Comparison of ENCODE assay signal across 1 cellular context in the genomic region with DNA sequence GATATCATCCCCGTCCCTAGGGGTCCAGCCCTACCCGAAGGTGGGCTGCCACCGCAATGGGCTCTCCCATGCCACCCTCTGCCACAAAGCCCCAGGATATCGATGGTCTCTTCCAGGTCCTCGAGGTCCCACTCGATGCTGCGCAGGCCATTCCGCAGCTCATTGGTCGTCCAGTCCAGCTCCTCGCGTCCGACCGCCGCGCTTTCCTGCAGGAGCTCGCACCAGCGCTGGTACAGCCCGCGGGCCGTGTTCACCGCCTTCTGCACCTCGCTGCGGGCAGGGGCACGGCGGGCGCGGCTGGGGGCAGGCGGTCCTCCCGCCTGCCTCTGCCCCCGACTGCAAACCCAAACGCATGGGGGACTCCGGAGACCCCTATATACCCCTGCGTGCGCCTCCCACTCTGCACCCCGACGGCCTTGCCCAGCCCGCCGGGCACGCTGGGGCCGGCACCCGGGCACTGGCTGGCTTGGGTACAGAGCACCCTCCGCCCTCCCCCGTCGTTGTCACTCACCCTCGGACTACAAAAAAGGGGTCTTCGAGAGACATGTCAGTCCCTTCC.
TF ChIP-seq lines count a peak whose summit lies in the region.

No MANE protein-coding gene starts in this region.

TF ChIP-seq in HepG2, 621 proteins besides CTCF, POLR2A, EP300 and RAD21 (continued from another document and continues in another):
- TF ChIP-seq EEA1 (CRISPR knock-in tag; IDR thresholded peaks at IDR 0.05; ENCODE audit: borderline replicate concordance) (peak; percentile 59; the same call in 1 of the 2 replicates), ZNF746 (CRISPR knock-in tag; IDR thresholded peaks at IDR 0.05) (no peak), ZNF180 (CRISPR knock-in tag; IDR thresholded peaks at IDR 0.05; ENCODE audit: borderline replicate concordance, low read depth) (no peak), ZNF44 (CRISPR knock-in tag; IDR thresholded peaks at IDR 0.05) (no peak), ZNF839 (CRISPR knock-in tag; IDR thresholded peaks at IDR 0.05; ENCODE audit: borderline replicate concordance) (no peak), TCF7 (IDR thresholded peaks at IDR 0.05; ENCODE audit: low read depth) (no peak), ZNF781 (CRISPR knock-in tag; IDR thresholded peaks at IDR 0.05; ENCODE audit: borderline replicate concordance, not compliant biosample characterization) (peak; percentile 5), ARNT (IDR thresholded peaks at IDR 0.05) (no peak), ZFP82 (CRISPR knock-in tag; IDR thresholded peaks at IDR 0.05; ENCODE audit: borderline replicate concordance) (no peak; the same call in 1 of the 2 replicates), NR2F6 (IDR thresholded peaks at IDR 0.05) (peak; percentile 63; the same call in 1 of the 2 replicates), NR2F6 (CRISPR knock-in tag; IDR thresholded peaks at IDR 0.05) (no peak), THYN1 (CRISPR knock-in tag; IDR thresholded peaks at IDR 0.05; ENCODE audit: borderline replicate concordance, low read depth) (no peak), ZMAT3 (CRISPR knock-in tag; conservative IDR thresholded peaks at IDR 0.05) (no peak), THAP11 (CRISPR knock-in tag; IDR thresholded peaks at IDR 0.05) (no peak), U2AF1 (optimal IDR thresholded peaks at IDR 0.05; ENCODE audit: low read depth, low read length) (no peak), MIER3 (CRISPR knock-in tag; IDR thresholded peaks at IDR 0.05; ENCODE audit: borderline replicate concordance) (no peak), NR2F1 (CRISPR knock-in tag; IDR thresholded peaks at IDR 0.05) (peak in 1 of 2 experiments; percentile 67; a peak in 2 of 4 replicates), ELF1 (CRISPR knock-in tag; IDR thresholded peaks at IDR 0.05) (no peak), XBP1 (CRISPR knock-in tag; IDR thresholded peaks at IDR 0.05) (no peak), AHR (CRISPR knock-in tag; IDR thresholded peaks at IDR 0.05) (no peak), ZNF224 (CRISPR knock-in tag; IDR thresholded peaks at IDR 0.05) (no peak), ZNF709 (CRISPR knock-in tag; IDR thresholded peaks at IDR 0.05) (no peak), ZNF703 (CRISPR knock-in tag; IDR thresholded peaks at IDR 0.05; ENCODE audit: borderline replicate concordance) (peak; percentile 43; the same call in 1 of the 2 replicates), ZNF570 (CRISPR knock-in tag; IDR thresholded peaks at IDR 0.05; ENCODE audit: borderline replicate concordance) (no peak), TOPORS (CRISPR knock-in tag; IDR thresholded peaks at IDR 0.05) (no peak), ZNF776 (CRISPR knock-in tag; IDR thresholded peaks at IDR 0.05) (no peak), SMARCE1 (IDR thresholded peaks at IDR 0.05; ENCODE audit: borderline replicate concordance) (no peak), ZNF430 (CRISPR knock-in tag; IDR thresholded peaks at IDR 0.05) (0 out of 2 replicates have a peak, but pooled peaks have one; percentile 29), ZNF747 (CRISPR knock-in tag; IDR thresholded peaks at IDR 0.05; ENCODE audit: borderline replicate concordance) (no peak), GABPA (IDR thresholded peaks at IDR 0.05; ENCODE audit: low read depth, low read length) (peak; percentile 25; the same call in 1 of the 2 replicates), GABPA (CRISPR knock-in tag; IDR thresholded peaks at IDR 0.05; ENCODE audit: low read depth) (no peak), LCORL (IDR thresholded peaks at IDR 0.05) (no peak), LCORL (CRISPR knock-in tag; IDR thresholded peaks at IDR 0.05) (0 out of 2 replicates have a peak, but pooled peaks have one; percentile 0), PHB2 (IDR thresholded peaks at IDR 0.05; ENCODE audit: partially characterized antibody) (no peak)
- TF ChIP-seq, protein P1, sequence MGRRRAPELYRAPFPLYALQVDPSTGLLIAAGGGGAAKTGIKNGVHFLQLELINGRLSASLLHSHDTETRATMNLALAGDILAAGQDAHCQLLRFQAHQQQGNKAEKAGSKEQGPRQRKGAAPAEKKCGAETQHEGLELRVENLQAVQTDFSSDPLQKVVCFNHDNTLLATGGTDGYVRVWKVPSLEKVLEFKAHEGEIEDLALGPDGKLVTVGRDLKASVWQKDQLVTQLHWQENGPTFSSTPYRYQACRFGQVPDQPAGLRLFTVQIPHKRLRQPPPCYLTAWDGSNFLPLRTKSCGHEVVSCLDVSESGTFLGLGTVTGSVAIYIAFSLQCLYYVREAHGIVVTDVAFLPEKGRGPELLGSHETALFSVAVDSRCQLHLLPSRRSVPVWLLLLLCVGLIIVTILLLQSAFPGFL (CRISPR knock-in tag; IDR thresholded peaks at IDR 0.05) = 0 out of 2 replicates have a peak, but pooled peaks have one; percentile 40
- TF ChIP-seq, protein P2, sequence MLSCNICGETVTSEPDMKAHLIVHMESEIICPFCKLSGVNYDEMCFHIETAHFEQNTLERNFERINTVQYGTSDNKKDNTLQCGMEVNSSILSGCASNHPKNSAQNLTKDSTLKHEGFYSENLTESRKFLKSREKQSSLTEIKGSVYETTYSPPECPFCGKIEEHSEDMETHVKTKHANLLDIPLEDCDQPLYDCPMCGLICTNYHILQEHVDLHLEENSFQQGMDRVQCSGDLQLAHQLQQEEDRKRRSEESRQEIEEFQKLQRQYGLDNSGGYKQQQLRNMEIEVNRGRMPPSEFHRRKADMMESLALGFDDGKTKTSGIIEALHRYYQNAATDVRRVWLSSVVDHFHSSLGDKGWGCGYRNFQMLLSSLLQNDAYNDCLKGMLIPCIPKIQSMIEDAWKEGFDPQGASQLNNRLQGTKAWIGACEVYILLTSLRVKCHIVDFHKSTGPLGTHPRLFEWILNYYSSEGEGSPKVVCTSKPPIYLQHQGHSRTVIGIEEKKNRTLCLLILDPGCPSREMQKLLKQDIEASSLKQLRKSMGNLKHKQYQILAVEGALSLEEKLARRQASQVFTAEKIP (CRISPR knock-in tag; IDR thresholded peaks at IDR 0.05; ENCODE audit: borderline replicate concordance) = no peak
- TF ChIP-seq, protein P3, sequence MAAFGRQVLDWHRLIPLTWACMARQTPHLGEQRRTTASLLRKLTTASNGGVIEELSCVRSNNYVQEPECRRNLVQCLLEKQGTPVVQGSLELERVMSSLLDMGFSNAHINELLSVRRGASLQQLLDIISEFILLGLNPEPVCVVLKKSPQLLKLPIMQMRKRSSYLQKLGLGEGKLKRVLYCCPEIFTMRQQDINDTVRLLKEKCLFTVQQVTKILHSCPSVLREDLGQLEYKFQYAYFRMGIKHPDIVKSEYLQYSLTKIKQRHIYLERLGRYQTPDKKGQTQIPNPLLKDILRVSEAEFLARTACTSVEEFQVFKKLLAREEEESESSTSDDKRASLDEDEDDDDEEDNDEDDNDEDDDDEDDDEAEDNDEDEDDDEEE (CRISPR knock-in tag; IDR thresholded peaks at IDR 0.05) = 0 out of 2 replicates have a peak, but pooled peaks have one; percentile 38
- TF ChIP-seq, protein P4, sequence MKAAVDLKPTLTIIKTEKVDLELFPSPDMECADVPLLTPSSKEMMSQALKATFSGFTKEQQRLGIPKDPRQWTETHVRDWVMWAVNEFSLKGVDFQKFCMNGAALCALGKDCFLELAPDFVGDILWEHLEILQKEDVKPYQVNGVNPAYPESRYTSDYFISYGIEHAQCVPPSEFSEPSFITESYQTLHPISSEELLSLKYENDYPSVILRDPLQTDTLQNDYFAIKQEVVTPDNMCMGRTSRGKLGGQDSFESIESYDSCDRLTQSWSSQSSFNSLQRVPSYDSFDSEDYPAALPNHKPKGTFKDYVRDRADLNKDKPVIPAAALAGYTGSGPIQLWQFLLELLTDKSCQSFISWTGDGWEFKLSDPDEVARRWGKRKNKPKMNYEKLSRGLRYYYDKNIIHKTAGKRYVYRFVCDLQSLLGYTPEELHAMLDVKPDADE (CRISPR knock-in tag; IDR thresholded peaks at IDR 0.05) = 0 out of 2 replicates have a peak, but pooled peaks have one; percentile 26
- TF ChIP-seq, protein P5, sequence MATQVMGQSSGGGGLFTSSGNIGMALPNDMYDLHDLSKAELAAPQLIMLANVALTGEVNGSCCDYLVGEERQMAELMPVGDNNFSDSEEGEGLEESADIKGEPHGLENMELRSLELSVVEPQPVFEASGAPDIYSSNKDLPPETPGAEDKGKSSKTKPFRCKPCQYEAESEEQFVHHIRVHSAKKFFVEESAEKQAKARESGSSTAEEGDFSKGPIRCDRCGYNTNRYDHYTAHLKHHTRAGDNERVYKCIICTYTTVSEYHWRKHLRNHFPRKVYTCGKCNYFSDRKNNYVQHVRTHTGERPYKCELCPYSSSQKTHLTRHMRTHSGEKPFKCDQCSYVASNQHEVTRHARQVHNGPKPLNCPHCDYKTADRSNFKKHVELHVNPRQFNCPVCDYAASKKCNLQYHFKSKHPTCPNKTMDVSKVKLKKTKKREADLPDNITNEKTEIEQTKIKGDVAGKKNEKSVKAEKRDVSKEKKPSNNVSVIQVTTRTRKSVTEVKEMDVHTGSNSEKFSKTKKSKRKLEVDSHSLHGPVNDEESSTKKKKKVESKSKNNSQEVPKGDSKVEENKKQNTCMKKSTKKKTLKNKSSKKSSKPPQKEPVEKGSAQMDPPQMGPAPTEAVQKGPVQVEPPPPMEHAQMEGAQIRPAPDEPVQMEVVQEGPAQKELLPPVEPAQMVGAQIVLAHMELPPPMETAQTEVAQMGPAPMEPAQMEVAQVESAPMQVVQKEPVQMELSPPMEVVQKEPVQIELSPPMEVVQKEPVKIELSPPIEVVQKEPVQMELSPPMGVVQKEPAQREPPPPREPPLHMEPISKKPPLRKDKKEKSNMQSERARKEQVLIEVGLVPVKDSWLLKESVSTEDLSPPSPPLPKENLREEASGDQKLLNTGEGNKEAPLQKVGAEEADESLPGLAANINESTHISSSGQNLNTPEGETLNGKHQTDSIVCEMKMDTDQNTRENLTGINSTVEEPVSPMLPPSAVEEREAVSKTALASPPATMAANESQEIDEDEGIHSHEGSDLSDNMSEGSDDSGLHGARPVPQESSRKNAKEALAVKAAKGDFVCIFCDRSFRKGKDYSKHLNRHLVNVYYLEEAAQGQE (IDR thresholded peaks at IDR 0.05; ENCODE audit: borderline replicate concordance in 1 of 2, low read depth in 1 of 2, low read length in 2 of 2) = no peak
- TF ChIP-seq, protein P6, sequence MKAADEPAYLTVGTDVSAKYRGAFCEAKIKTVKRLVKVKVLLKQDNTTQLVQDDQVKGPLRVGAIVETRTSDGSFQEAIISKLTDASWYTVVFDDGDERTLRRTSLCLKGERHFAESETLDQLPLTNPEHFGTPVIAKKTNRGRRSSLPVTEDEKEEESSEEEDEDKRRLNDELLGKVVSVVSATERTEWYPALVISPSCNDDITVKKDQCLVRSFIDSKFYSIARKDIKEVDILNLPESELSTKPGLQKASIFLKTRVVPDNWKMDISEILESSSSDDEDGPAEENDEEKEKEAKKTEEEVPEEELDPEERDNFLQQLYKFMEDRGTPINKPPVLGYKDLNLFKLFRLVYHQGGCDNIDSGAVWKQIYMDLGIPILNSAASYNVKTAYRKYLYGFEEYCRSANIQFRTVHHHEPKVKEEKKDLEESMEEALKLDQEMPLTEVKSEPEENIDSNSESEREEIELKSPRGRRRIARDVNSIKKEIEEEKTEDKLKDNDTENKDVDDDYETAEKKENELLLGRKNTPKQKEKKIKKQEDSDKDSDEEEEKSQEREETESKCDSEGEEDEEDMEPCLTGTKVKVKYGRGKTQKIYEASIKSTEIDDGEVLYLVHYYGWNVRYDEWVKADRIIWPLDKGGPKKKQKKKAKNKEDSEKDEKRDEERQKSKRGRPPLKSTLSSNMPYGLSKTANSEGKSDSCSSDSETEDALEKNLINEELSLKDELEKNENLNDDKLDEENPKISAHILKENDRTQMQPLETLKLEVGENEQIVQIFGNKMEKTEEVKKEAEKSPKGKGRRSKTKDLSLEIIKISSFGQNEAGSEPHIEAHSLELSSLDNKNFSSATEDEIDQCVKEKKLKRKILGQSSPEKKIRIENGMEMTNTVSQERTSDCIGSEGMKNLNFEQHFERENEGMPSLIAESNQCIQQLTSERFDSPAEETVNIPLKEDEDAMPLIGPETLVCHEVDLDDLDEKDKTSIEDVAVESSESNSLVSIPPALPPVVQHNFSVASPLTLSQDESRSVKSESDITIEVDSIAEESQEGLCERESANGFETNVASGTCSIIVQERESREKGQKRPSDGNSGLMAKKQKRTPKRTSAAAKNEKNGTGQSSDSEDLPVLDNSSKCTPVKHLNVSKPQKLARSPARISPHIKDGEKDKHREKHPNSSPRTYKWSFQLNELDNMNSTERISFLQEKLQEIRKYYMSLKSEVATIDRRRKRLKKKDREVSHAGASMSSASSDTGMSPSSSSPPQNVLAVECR (CRISPR knock-in tag; IDR thresholded peaks at IDR 0.05; ENCODE audit: borderline replicate concordance) = no peak
- TF ChIP-seq, protein P7, sequence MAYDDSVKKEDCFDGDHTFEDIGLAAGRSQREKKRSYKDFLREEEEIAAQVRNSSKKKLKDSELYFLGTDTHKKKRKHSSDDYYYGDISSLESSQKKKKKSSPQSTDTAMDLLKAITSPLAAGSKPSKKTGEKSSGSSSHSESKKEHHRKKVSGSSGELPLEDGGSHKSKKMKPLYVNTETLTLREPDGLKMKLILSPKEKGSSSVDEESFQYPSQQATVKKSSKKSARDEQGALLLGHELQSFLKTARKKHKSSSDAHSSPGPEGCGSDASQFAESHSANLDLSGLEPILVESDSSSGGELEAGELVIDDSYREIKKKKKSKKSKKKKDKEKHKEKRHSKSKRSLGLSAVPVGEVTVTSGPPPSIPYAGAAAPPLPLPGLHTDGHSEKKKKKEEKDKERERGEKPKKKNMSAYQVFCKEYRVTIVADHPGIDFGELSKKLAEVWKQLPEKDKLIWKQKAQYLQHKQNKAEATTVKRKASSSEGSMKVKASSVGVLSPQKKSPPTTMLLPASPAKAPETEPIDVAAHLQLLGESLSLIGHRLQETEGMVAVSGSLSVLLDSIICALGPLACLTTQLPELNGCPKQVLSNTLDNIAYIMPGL (CRISPR knock-in tag; IDR thresholded peaks at IDR 0.05; ENCODE audit: borderline replicate concordance in 1 of 2, low read depth in 1 of 2) = no peak
- TF ChIP-seq, protein P8, sequence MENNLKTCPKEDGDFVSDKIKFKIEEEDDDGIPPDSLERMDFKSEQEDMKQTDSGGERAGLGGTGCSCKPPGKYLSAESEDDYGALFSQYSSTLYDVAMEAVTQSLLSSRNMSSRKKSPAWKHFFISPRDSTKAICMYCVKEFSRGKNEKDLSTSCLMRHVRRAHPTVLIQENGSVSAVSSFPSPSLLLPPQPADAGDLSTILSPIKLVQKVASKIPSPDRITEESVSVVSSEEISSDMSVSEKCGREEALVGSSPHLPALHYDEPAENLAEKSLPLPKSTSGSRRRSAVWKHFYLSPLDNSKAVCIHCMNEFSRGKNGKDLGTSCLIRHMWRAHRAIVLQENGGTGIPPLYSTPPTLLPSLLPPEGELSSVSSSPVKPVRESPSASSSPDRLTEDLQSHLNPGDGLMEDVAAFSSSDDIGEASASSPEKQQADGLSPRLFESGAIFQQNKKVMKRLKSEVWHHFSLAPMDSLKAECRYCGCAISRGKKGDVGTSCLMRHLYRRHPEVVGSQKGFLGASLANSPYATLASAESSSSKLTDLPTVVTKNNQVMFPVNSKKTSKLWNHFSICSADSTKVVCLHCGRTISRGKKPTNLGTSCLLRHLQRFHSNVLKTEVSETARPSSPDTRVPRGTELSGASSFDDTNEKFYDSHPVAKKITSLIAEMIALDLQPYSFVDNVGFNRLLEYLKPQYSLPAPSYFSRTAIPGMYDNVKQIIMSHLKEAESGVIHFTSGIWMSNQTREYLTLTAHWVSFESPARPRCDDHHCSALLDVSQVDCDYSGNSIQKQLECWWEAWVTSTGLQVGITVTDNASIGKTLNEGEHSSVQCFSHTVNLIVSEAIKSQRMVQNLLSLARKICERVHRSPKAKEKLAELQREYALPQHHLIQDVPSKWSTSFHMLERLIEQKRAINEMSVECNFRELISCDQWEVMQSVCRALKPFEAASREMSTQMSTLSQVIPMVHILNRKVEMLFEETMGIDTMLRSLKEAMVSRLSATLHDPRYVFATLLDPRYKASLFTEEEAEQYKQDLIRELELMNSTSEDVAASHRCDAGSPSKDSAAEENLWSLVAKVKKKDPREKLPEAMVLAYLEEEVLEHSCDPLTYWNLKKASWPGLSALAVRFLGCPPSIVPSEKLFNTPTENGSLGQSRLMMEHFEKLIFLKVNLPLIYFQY (CRISPR knock-in tag; IDR thresholded peaks at IDR 0.05; ENCODE audit: borderline replicate concordance) = no peak
